15 cellular contexts compared by ENCODE assay signal in genomic region chr11:46350695-46351094, GRCh38. TPM values are rescaled to one million over a fixed set of nuclear protein-coding genes. Genes with fewer than 3 reads are reported as not detected.
A peak's percentile ranks its signal among the peaks of the same experiment; 100 is the strongest.
DNase-seq lines count a peak whose midpoint lies in the region; ATAC-seq lines count a peak whose summit lies in the region.
"Had no signal": no experiment of that assay in that cellular context is flagged by ENCODE, and none has a peak within 500 bp of the region (broad histone marks: within the 10 kb centered on the region; RNA-seq: fewer than 3 reads in every experiment).

No MANE protein-coding gene starts in this region.

- H3K9me2 ChIP-seq in Karpas-422 (replicated peaks; ENCODE audit: insufficient read depth, low read length): no peaks in the 10 kb centered on the region

- H4K20me1 ChIP-seq in Karpas-422 (ENCODE audit: insufficient read depth, low read depth, low read length): peaks cover 13% of the 10 kb centered on the region; the same call in 1 of the 2 replicates

- H3K27ac ChIP-seq in Karpas-422 (ENCODE audit: low read length) (peak overlapping the region; percentile 70), skeletal muscle tissue (ENCODE audit: low read depth, low read length) (peak overlapping the region; percentile 55)

- H3K4me1 ChIP-seq in Karpas-422 (ENCODE audit: low read length) (peaks cover 54% of the 10 kb centered on the region), skeletal muscle tissue (ENCODE audit: control insufficient read depth in 3 of 3, insufficient read depth in 3 of 3, low read length in 3 of 3) (peaks cover 38 to 46% (median 46%) of the 10 kb centered on the region in 3 donors)

- H3K4me3 ChIP-seq in Karpas-422 (ENCODE audit: low read length) (no peak overlapping the region), skeletal muscle tissue (ENCODE audit: low read length in 3 of 3) (no peak overlapping the region)

- peaks cover 71% of the 10 kb centered on the region for H3K4me1 Mint-ChIP-seq in activated CD4-positive, alpha-beta T cell treated with anti-CD3 and anti-CD28 coated beads, Interleukin-2, amount 10 ng/mL, durations not matched to agents 7 days and 5 days
- peaks cover 75% of the 10 kb centered on the region for H3K4me1 Mint-ChIP-seq in central memory CD8-positive, alpha-beta T cell

- H3K36me3 ChIP-seq in Karpas-422 (ENCODE audit: insufficient read depth, low read length) (no peaks in the 10 kb centered on the region), skeletal muscle tissue (ENCODE audit: control insufficient read depth in 3 of 3, insufficient read depth in 3 of 3, low read length in 3 of 3) (peaks cover 0 to 2% (median 0%) of the 10 kb centered on the region in 3 donors)

- H3K27me3 Mint-ChIP-seq in activated CD4-positive, alpha-beta T cell treated with anti-CD3 and anti-CD28 coated beads, Interleukin-2, amount 10 ng/mL, durations not matched to agents 7 days and 5 days: no peaks in the 10 kb centered on the region
- H3K27me3 Mint-ChIP-seq in central memory CD8-positive, alpha-beta T cell: no peaks in the 10 kb centered on the region

- DNase-seq in activated CD4-positive, alpha-beta T cell treated with anti-CD3 and anti-CD28 coated beads, Interleukin-2, amount 10 ng/mL, durations not matched to agents 7 days and 5 days: no peak
- DNase-seq in activated CD4-positive, alpha-beta T cell treated with anti-CD3 and anti-CD28 coated beads, Interleukin-2, amount 50 U/mL, for 4 hours: no peak
- no peak for DNase-seq in Karpas-422
- no peak for DNase-seq in central memory CD8-positive, alpha-beta T cell (ENCODE audit: low spot score in 2 of 2)
- DNase-seq in NCI-H1436 (lab: John Stamatoyannopoulos, UW): no peak
- no peak for DNase-seq in AG08396 (ENCODE audit: low spot score)
- DNase-seq: activated CD4-positive, alpha-beta T cell treated with anti-CD3 and anti-CD28 coated beads, Interleukin-2, amount 50 U/mL, for 1 hour; Calu3; glutamatergic neuron; stimulated activated CD4-positive, alpha-beta T cell treated with anti-CD3 and anti-CD28 coated beads, Interleukin-1b, Interleukin-23, amount 100 ng/mL, for 48 hours; T-helper 9 cell had no signal

- H3K9me3 Mint-ChIP-seq in activated CD4-positive, alpha-beta T cell treated with anti-CD3 and anti-CD28 coated beads, Interleukin-2, amount 10 ng/mL, durations not matched to agents 7 days and 5 days: no peaks in the 10 kb centered on the region
- no peaks in the 10 kb centered on the region for H3K9me3 Mint-ChIP-seq in central memory CD8-positive, alpha-beta T cell

- H3K9me3 ChIP-seq in Karpas-422 (ENCODE audit: low read length) (no peaks in the 10 kb centered on the region), skeletal muscle tissue (ENCODE audit: control insufficient read depth in 3 of 3, low read length in 3 of 3) (no peaks in the 10 kb centered on the region)

- H3K9ac ChIP-seq in Karpas-422 (ENCODE audit: low read length) (peak overlapping the region; percentile 52), skeletal muscle tissue (ENCODE audit: low read depth in 1 of 3, low read length in 3 of 3) (peak overlapping the region; percentile 35 to 69 (median 65))

- H2AFZ ChIP-seq in Karpas-422 (ENCODE audit: low read length): no peak overlapping the region

- peak overlapping the region; percentile 54 for H3K4me2 ChIP-seq in Karpas-422 (ENCODE audit: low read depth, low read length, poor library complexity, severe bottlenecking)

- CTCF ChIA-PET in activated CD4-positive, alpha-beta T cell treated with anti-CD3 and anti-CD28 coated beads, Interleukin-2, amount 10 ng/mL, durations not matched to agents 7 days and 5 days (lab: Charles Lee): interaction anchor here (0.9 to 16.1 kb wide), 8 partner anchors 8 to 244 kb away, joined by 3 to 280 read pairs (median 14); partner anchors contain the start of gene MDK

- POLR2A ChIA-PET in activated CD4-positive, alpha-beta T cell treated with anti-CD3 and anti-CD28 coated beads, Interleukin-2, amount 10 ng/mL, durations not matched to agents 7 days and 5 days (lab: Charles Lee): no interaction called here

- H3K27me3 ChIP-seq in Karpas-422 (ENCODE audit: low read length) (no peaks in the 10 kb centered on the region), skeletal muscle tissue (ENCODE audit: control insufficient read depth in 3 of 3, insufficient read depth in 3 of 3, low read length in 3 of 3) (no peaks in the 10 kb centered on the region)

- H3K27ac Mint-ChIP-seq in activated CD4-positive, alpha-beta T cell treated with anti-CD3 and anti-CD28 coated beads, Interleukin-2, amount 10 ng/mL, durations not matched to agents 7 days and 5 days: peak overlapping the region; percentile 36
- H3K27ac Mint-ChIP-seq in central memory CD8-positive, alpha-beta T cell (ENCODE audit: low read depth): no peak overlapping the region

- H3K4me3 Mint-ChIP-seq in activated CD4-positive, alpha-beta T cell treated with anti-CD3 and anti-CD28 coated beads, Interleukin-2, amount 10 ng/mL, durations not matched to agents 7 days and 5 days: no peak overlapping the region
- peak overlapping the region; percentile 78 for H3K4me3 Mint-ChIP-seq in central memory CD8-positive, alpha-beta T cell

- H3K36me3 Mint-ChIP-seq in activated CD4-positive, alpha-beta T cell treated with anti-CD3 and anti-CD28 coated beads, Interleukin-2, amount 10 ng/mL, durations not matched to agents 7 days and 5 days (ENCODE audit: low read depth): peaks cover 54% of the 10 kb centered on the region
- peaks cover 48% of the 10 kb centered on the region for H3K36me3 Mint-ChIP-seq in central memory CD8-positive, alpha-beta T cell (ENCODE audit: insufficient read depth)

- ATAC-seq in central memory CD8-positive, alpha-beta T cell (replicated peaks; ENCODE audit: extremely low read depth, poor library complexity, severe bottlenecking): no peak
- no peak for ATAC-seq in HG03565 (IDR thresholded peaks at IDR 0.05; ENCODE audit: unreplicated experiment)

- H3K79me2 ChIP-seq in Karpas-422 (ENCODE audit: low read length): peaks cover 76% of the 10 kb centered on the region

RNA-seq across cellular contexts. Expression of gene DGKZ, which starts 3.4 kb away (rescaled TPM):
- 100 to 1,000 TPM; 178 to 187 TPM for total RNA-seq in activated CD4-positive, alpha-beta T cell treated with anti-CD3 and anti-CD28 coated beads, Interleukin-2, amount 10 ng/mL, durations not matched to agents 7 days and 5 days
- total RNA-seq in Karpas-422 (2014; rRNA removed; shearing (Covaris generic); ENCODE audit: low replicate concordance): 59.4 and 106 TPM in 2 replicates
- total RNA-seq in skeletal muscle tissue: 22.4 TPM

RNA-seq across cellular contexts. Expression of gene MDK, which starts 30.8 kb away (rescaled TPM):
- total RNA-seq in activated CD4-positive, alpha-beta T cell treated with anti-CD3 and anti-CD28 coated beads, Interleukin-2, amount 10 ng/mL, durations not matched to agents 7 days and 5 days: 10 to 100 TPM in 1 of 2 experiments, 1 to 10 TPM in 1; 8.2 to 10.5 TPM
- 6.9 and 21.9 TPM in 2 replicates for total RNA-seq in Karpas-422 (2014; rRNA removed; shearing (Covaris generic); ENCODE audit: low replicate concordance)
- 28.2 TPM for total RNA-seq in skeletal muscle tissue

RNA-seq across cellular contexts. Expression of gene CHRM4, which starts 40.9 kb away (rescaled TPM):
- under 1 TPM; 0.12 to 0.31 TPM for total RNA-seq in activated CD4-positive, alpha-beta T cell treated with anti-CD3 and anti-CD28 coated beads, Interleukin-2, amount 10 ng/mL, durations not matched to agents 7 days and 5 days
- total RNA-seq in Karpas-422 (2014; rRNA removed; shearing (Covaris generic); ENCODE audit: low replicate concordance): not detected in 2 replicates
- not detected for total RNA-seq in skeletal muscle tissue
- total RNA-seq: Calu3, epithelial cell of proximal tubule, ureter had no signal
